In genomic region chr1:179798864-179799516, GRCh38 we compare ENCODE assay signal across 21 cellular contexts. TPM values are rescaled to one million over a fixed set of nuclear protein-coding genes. Genes with fewer than 3 reads are reported as not detected.
DNase-seq lines count a peak whose midpoint lies in the region; ATAC-seq and TF ChIP-seq lines count a peak whose summit lies in the region.
"Had no signal": no experiment of that assay in that cellular context is flagged by ENCODE, and none has a peak within 500 bp of the region (broad histone marks: within the 10 kb centered on the region; RNA-seq: fewer than 3 reads in every experiment).

No MANE protein-coding gene starts in this region.

- WGBS in sigmoid colon, 2 donors: 95 to 96% methylated on average over 6 of the region's 6 CpGs
- WGBS in body of pancreas, 2 donors: 90 to 96% methylated on average over 6 of the region's 6 CpGs

- no peak for TF ChIP-seq CTCF in left ventricle myocardium inferior (IDR thresholded peaks at IDR 0.05; ENCODE audit: borderline replicate concordance)
- no peak for TF ChIP-seq CTCF in chondrocyte (IDR thresholded peaks at IDR 0.05)
- no peak for TF ChIP-seq CTCF in sigmoid colon (IDR thresholded peaks at IDR 0.05)
- no peak for TF ChIP-seq CTCF in body of pancreas (IDR thresholded peaks at IDR 0.05)
- no peak for TF ChIP-seq CTCF in osteocyte (IDR thresholded peaks at IDR 0.05)

- peaks cover 21% of the 10 kb centered on the region for H3K4me1 ChIP-seq in left ventricle myocardium inferior
- H3K4me1 ChIP-seq in sigmoid colon: no peaks in the 10 kb centered on the region
- H3K4me1 ChIP-seq in body of pancreas: no peaks in the 10 kb centered on the region
- H3K4me1 ChIP-seq: SJSA1 had no signal

- intact Hi-C loops in left ventricle myocardium inferior (cut with micrococcal nuclease) (no loop called here), left cardiac atrium (cut with DNase I) (no loop called here), sigmoid colon (cut with DNase I) (no loop called here), body of pancreas (cut with DNase I) (no loop called here)

- no peaks in the 10 kb centered on the region for H3K36me3 Mint-ChIP-seq in chondrocyte (ENCODE audit: low read depth)
- no peaks in the 10 kb centered on the region for H3K36me3 Mint-ChIP-seq in osteocyte (ENCODE audit: unreplicated experiment)

- no peaks in the 10 kb centered on the region for H3K27me3 ChIP-seq in left ventricle myocardium inferior (ENCODE audit: low read depth)
- no peaks in the 10 kb centered on the region for H3K27me3 ChIP-seq in sigmoid colon
- no peaks in the 10 kb centered on the region for H3K27me3 ChIP-seq in body of pancreas

- ATAC-seq in left cardiac atrium (no peak), body of pancreas (no peak)
- ATAC-seq: HCT116 had no signal

- H3K4me1 Mint-ChIP-seq in chondrocyte (ENCODE audit: low read depth) (no peaks in the 10 kb centered on the region), osteocyte (ENCODE audit: unreplicated experiment) (no peaks in the 10 kb centered on the region)

- H3K9me3 ChIP-seq in left ventricle myocardium inferior (replicated peaks) (no peaks in the 10 kb centered on the region), sigmoid colon (no peaks in the 10 kb centered on the region), body of pancreas (no peaks in the 10 kb centered on the region)
- H3K9me3 ChIP-seq: SJSA1 had no signal

- no peak for TF ChIP-seq EP300 in sigmoid colon (IDR thresholded peaks at IDR 0.05)

- H3K36me3 ChIP-seq in left ventricle myocardium inferior (no peaks in the 10 kb centered on the region), sigmoid colon (no peaks in the 10 kb centered on the region), body of pancreas (replicated peaks in 1 of 2; ENCODE audit: insufficient read depth in 1 of 2, low read depth in 2 of 2) (no peaks in the 10 kb centered on the region)
- H3K36me3 ChIP-seq: SJSA1 had no signal

- no peak overlapping the region for H3K4me3 ChIP-seq in left ventricle myocardium inferior
- no peak overlapping the region for H3K4me3 ChIP-seq in sigmoid colon
- no peak overlapping the region for H3K4me3 ChIP-seq in body of pancreas
- H3K4me3 ChIP-seq: SJSA1 had no signal

- H3K4me3 Mint-ChIP-seq in chondrocyte (ENCODE audit: unreplicated experiment) (no peak overlapping the region), osteocyte (ENCODE audit: unreplicated experiment) (no peak overlapping the region)

- no peak for DNase-seq in left ventricle myocardium inferior
- no peak for DNase-seq in left cardiac atrium
- DNase-seq in chondrocyte (ENCODE audit: low spot score): peak; percentile 37
- peak; percentile 28 for DNase-seq in sigmoid colon
- no peak for DNase-seq in body of pancreas
- no peak for DNase-seq in osteocyte (ENCODE audit: extremely low spot score, unreplicated experiment)
- DNase-seq in germinal center (ENCODE audit: low spot score): no peak
- DNase-seq: Calu3, DMS79 treated with DMSO at 0.1 percent for 48 hours, GF-D8, NCI-H1048, NCI-H1417, NCI-H1694, NCI-H2029 treated with DMSO at 0.1 percent for 48 hours, NCI-H2227 treated with DMSO at 0.1 percent for 48 hours, NCI-H526 treated with DMSO at 0.1 percent for 48 hours had no signal

- H3K9me3 Mint-ChIP-seq in chondrocyte (ENCODE audit: low read depth) (no peaks in the 10 kb centered on the region), osteocyte (ENCODE audit: unreplicated experiment) (no peaks in the 10 kb centered on the region)

- H3K27ac ChIP-seq in left ventricle myocardium inferior (replicated peaks) (peak overlapping the region; percentile 57), sigmoid colon (no peak overlapping the region), body of pancreas (no peak overlapping the region)
- H3K27ac ChIP-seq: SJSA1 had no signal

- no peak overlapping the region for H3K27ac Mint-ChIP-seq in chondrocyte (ENCODE audit: unreplicated experiment)
- H3K27ac Mint-ChIP-seq in osteocyte (ENCODE audit: unreplicated experiment): no peak overlapping the region

- peaks cover 39% of the 10 kb centered on the region for H3K27me3 Mint-ChIP-seq in chondrocyte (ENCODE audit: low read depth)
- H3K27me3 Mint-ChIP-seq in osteocyte (ENCODE audit: unreplicated experiment): peaks cover 40% of the 10 kb centered on the region

- no peak for TF ChIP-seq POLR2A in sigmoid colon (IDR thresholded peaks at IDR 0.05)
- TF ChIP-seq POLR2A in body of pancreas (IDR thresholded peaks at IDR 0.05): no peak

RNA-seq across cellular contexts. Expression of gene FAM163A, which starts 55.9 kb away (rescaled TPM):
- total RNA-seq in left ventricle myocardium inferior: 0.16 TPM
- total RNA-seq in left cardiac atrium: under 1 TPM in 1 of 2 donors, not detected in 1; 0.27 TPM
- total RNA-seq in chondrocyte: not detected in 3 replicates
- total RNA-seq in sigmoid colon: 1 to 10 TPM in 3 of 4 donors, under 1 TPM in 1; 0.36 to 2.4 (median 1.4) TPM
- polyA plus RNA-seq in sigmoid colon: 1 to 10 TPM in 1 of 3 donors, under 1 TPM in 1, not detected in 1; 0.60 to 1.1 TPM
- under 1 TPM in 1 of 2 donors, not detected in 1; 0.26 TPM for total RNA-seq in body of pancreas
- not detected in 2 replicates for total RNA-seq in osteocyte
- total RNA-seq: Calu3, HT-29, OCI-LY7, SJSA1 had no signal
- polyA plus RNA-seq: BJ had no signal

Comparison
In these comparisons a context has a peak if more than half of its experiments do, and no peak if none do; other contexts are left out.
1. DNase-seq: peak in chondrocyte (single experiment) and sigmoid colon (single experiment); none in left ventricle myocardium inferior (single experiment), left cardiac atrium (single experiment), body of pancreas (0 of 4), osteocyte (single experiment) and germinal center (single experiment).